Comparison of ENCODE assay signal across 1 cellular context in the genomic region with DNA sequence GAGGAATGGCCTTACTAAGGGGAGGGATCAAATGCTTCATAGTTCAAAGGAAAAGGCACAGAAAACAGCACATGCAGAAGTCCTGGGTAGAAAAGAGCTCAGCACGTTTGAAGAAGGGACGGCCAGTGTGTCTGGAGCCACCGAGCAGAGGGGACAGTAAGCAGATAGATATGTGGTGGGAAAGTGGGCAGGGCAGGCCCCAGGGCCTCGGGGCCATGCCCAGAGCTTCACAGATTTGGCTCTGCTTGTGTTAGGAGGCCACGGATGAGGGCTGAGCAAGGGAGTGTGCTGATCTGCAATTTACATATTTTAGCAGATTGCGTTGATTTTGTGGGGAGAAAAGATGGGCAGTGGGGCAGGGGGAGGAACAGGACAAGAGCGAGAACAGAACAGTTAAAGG.
TF ChIP-seq lines count a peak whose summit lies in the region.

No MANE protein-coding gene starts in this region.

TF ChIP-seq in GM12878, 131 proteins besides CTCF, POLR2A, EP300 and RAD21 (continued from another document):
- TF ChIP-seq, protein P1, sequence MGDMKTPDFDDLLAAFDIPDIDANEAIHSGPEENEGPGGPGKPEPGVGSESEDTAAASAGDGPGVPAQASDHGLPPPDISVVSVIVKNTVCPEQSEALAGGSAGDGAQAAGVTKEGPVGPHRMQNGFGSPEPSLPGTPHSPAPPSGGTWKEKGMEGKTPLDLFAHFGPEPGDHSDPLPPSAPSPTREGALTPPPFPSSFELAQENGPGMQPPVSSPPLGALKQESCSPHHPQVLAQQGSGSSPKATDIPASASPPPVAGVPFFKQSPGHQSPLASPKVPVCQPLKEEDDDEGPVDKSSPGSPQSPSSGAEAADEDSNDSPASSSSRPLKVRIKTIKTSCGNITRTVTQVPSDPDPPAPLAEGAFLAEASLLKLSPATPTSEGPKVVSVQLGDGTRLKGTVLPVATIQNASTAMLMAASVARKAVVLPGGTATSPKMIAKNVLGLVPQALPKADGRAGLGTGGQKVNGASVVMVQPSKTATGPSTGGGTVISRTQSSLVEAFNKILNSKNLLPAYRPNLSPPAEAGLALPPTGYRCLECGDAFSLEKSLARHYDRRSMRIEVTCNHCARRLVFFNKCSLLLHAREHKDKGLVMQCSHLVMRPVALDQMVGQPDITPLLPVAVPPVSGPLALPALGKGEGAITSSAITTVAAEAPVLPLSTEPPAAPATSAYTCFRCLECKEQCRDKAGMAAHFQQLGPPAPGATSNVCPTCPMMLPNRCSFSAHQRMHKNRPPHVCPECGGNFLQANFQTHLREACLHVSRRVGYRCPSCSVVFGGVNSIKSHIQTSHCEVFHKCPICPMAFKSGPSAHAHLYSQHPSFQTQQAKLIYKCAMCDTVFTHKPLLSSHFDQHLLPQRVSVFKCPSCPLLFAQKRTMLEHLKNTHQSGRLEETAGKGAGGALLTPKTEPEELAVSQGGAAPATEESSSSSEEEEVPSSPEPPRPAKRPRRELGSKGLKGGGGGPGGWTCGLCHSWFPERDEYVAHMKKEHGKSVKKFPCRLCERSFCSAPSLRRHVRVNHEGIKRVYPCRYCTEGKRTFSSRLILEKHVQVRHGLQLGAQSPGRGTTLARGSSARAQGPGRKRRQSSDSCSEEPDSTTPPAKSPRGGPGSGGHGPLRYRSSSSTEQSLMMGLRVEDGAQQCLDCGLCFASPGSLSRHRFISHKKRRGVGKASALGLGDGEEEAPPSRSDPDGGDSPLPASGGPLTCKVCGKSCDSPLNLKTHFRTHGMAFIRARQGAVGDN (IDR thresholded peaks at IDR 0.05): no peak
